In genomic region chr2:98457045-98457696, GRCh38 we compare ENCODE assay signal across 10 cellular contexts. TPM values are rescaled to one million over a fixed set of nuclear protein-coding genes. Genes with fewer than 3 reads are reported as not detected.
A peak's percentile ranks its signal among the peaks of the same experiment; 100 is the strongest.
DNase-seq lines count a peak whose midpoint lies in the region; ATAC-seq and TF ChIP-seq lines count a peak whose summit lies in the region.
"Had no signal": no experiment of that assay in that cellular context is flagged by ENCODE, and none has a peak within 500 bp of the region (broad histone marks: within the 10 kb centered on the region; RNA-seq: fewer than 3 reads in every experiment).

No MANE protein-coding gene starts in this region.

- H3K4me3 ChIP-seq in DND-41 (ENCODE audit: low read depth in 1 of 2, low read length in 2 of 2), result no peak overlapping the region
- H3K4me3 ChIP-seq in MM.1S (ENCODE audit: low read length), result no peak overlapping the region
- no peak overlapping the region for H3K4me3 ChIP-seq in choroid plexus epithelial cell (ENCODE audit: low read depth, low read length)
- H3K4me3 ChIP-seq: cardiac muscle cell had no signal

- H3K4me1 Mint-ChIP-seq in natural killer cell treated with Interleukin-12 subunit alpha and Interleukin-12 subunit beta and Interleukin-15 and Interleukin-18, amount 100 ng/mL, for 72 hours (ENCODE audit: low read depth in 2 of 2), result peaks cover 83 to 94% of the 10 kb centered on the region in 2 donors

- H3K36me3 ChIP-seq in DND-41 (ENCODE audit: insufficient read depth, low read length), result peaks cover 11% of the 10 kb centered on the region
- H3K36me3 ChIP-seq in MM.1S (replicated peaks; ENCODE audit: insufficient read depth, low read length), result peaks cover 3% of the 10 kb centered on the region; the same call in 1 of the 2 replicates
- H3K36me3 ChIP-seq: cardiac muscle cell had no signal

- no peak overlapping the region for H3K4me3 Mint-ChIP-seq in natural killer cell treated with Interleukin-12 subunit alpha and Interleukin-12 subunit beta and Interleukin-15 and Interleukin-18, amount 100 ng/mL, for 72 hours

- H3K27ac Mint-ChIP-seq in natural killer cell treated with Interleukin-12 subunit alpha and Interleukin-12 subunit beta and Interleukin-15 and Interleukin-18, amount 100 ng/mL, for 72 hours, result peak overlapping the region; percentile 97 to 98

- H3K4me1 ChIP-seq in DND-41 (ENCODE audit: insufficient read depth, low read length) (peaks cover 66% of the 10 kb centered on the region), MM.1S (ENCODE audit: low read length) (peaks cover 97% of the 10 kb centered on the region)

- no peaks in the 10 kb centered on the region for H3K9me2 ChIP-seq in MM.1S (replicated peaks; ENCODE audit: insufficient read depth, low read length)

- H4K20me1 ChIP-seq in DND-41 (ENCODE audit: insufficient read depth, low read length) (peaks cover 59% of the 10 kb centered on the region), MM.1S (ENCODE audit: insufficient read depth, low read length) (no peaks in the 10 kb centered on the region)

- H3K9ac ChIP-seq in DND-41 (ENCODE audit: low read depth, low read length) (no peak overlapping the region), MM.1S (ENCODE audit: low read length) (no peak overlapping the region; the same call in 1 of the 2 replicates)

- ATAC-seq in DND-41 (ENCODE audit: insufficient read depth, low read depth) (no peak), HG02885 (IDR thresholded peaks at IDR 0.05; ENCODE audit: poor library complexity, unreplicated experiment) (no peak), HG03565 (IDR thresholded peaks at IDR 0.05; ENCODE audit: unreplicated experiment) (no peak)
- ATAC-seq in natural killer cell treated with Interleukin-12 subunit alpha and Interleukin-12 subunit beta and Interleukin-15 and Interleukin-18, amount 100 ng/mL, for 72 hours, result no peak

- no peaks in the 10 kb centered on the region for H3K27me3 Mint-ChIP-seq in natural killer cell treated with Interleukin-12 subunit alpha and Interleukin-12 subunit beta and Interleukin-15 and Interleukin-18, amount 100 ng/mL, for 72 hours

- no peak overlapping the region for H2AFZ ChIP-seq in DND-41 (ENCODE audit: low read depth, low read length)
- H2AFZ ChIP-seq in MM.1S (ENCODE audit: low read length), result no peak overlapping the region

- peak overlapping the region; percentile 5; the same call in 1 of the 2 replicates for H3K27ac ChIP-seq in DND-41 (ENCODE audit: low read length)
- peak overlapping the region; percentile 99 for H3K27ac ChIP-seq in MM.1S (ENCODE audit: low read length)
- H3K27ac ChIP-seq: cardiac muscle cell had no signal

- peaks cover 94% of the 10 kb centered on the region for H3F3A ChIP-seq in MM.1S (ENCODE audit: insufficient read depth, low read length)

- H3K79me2 ChIP-seq in DND-41 (ENCODE audit: insufficient read depth, low read length) (peaks cover 99% of the 10 kb centered on the region), MM.1S (ENCODE audit: low read length) (peaks cover 98% of the 10 kb centered on the region)

- no peak for TF ChIP-seq CTCF in DND-41 (IDR thresholded peaks at IDR 0.05; ENCODE audit: borderline replicate concordance, extremely low read depth, low read length, poor library complexity, severe bottlenecking)
- no peak for TF ChIP-seq CTCF in MM.1S (IDR thresholded peaks at IDR 0.05; ENCODE audit: low read length)
- no peak for TF ChIP-seq CTCF in choroid plexus epithelial cell (conservative IDR thresholded peaks at IDR 0.05; ENCODE audit: low read depth, low read length)

- H3K9me3 ChIP-seq in DND-41 (ENCODE audit: insufficient read depth, low read length, severe bottlenecking), result no peaks in the 10 kb centered on the region
- no peaks in the 10 kb centered on the region for H3K9me3 ChIP-seq in MM.1S (replicated peaks; ENCODE audit: insufficient read depth, low read length)

- H3K9me3 Mint-ChIP-seq in natural killer cell treated with Interleukin-12 subunit alpha and Interleukin-12 subunit beta and Interleukin-15 and Interleukin-18, amount 100 ng/mL, for 72 hours, result no peaks in the 10 kb centered on the region

- DNase-seq in DND-41, result no peak
- no peak for DNase-seq in MM.1S
- DNase-seq in choroid plexus epithelial cell (ENCODE audit: low read depth), result peak; percentile 71
- DNase-seq in natural killer cell treated with Interleukin-12 subunit alpha and Interleukin-12 subunit beta and Interleukin-15 and Interleukin-18, amount 100 ng/mL, for 72 hours (ENCODE audit: low spot score), result no peak
- DNase-seq in NCI-H2107 treated with DMSO at 0.1 percent for 48 hours (lab: John Stamatoyannopoulos, UW; ENCODE audit: unreplicated experiment), result no peak
- DNase-seq in NCI-H1436 (lab: John Stamatoyannopoulos, UW), result no peak
- DNase-seq: stimulated activated CD4-positive, alpha-beta T cell treated with anti-CD3 and anti-CD28 coated beads, Interleukin-4, amount 100 ng/mL, for 4 hours had no signal

- no peak overlapping the region for H3K4me2 ChIP-seq in DND-41 (ENCODE audit: insufficient read depth, low read length)
- H3K4me2 ChIP-seq in MM.1S (ENCODE audit: low read depth, low read length), result 0 out of 2 replicates have a peak overlapping the region, but pooled peaks have one; percentile 0

- H3K36me3 Mint-ChIP-seq in natural killer cell treated with Interleukin-12 subunit alpha and Interleukin-12 subunit beta and Interleukin-15 and Interleukin-18, amount 100 ng/mL, for 72 hours, result no peaks in the 10 kb centered on the region

- H3K27me3 ChIP-seq in DND-41 (ENCODE audit: insufficient read depth, low read length, poor library complexity), result no peaks in the 10 kb centered on the region
- no peaks in the 10 kb centered on the region for H3K27me3 ChIP-seq in MM.1S (replicated peaks; ENCODE audit: insufficient read depth, low read length)
- H3K27me3 ChIP-seq: cardiac muscle cell had no signal

RNA-seq across cellular contexts. Expression of gene INPP4A, which starts 12.5 kb away (rescaled TPM):
- 100 to 1,000 TPM in 1 of 2 donors, 10 to 100 TPM in 1; 65.0 to 150 TPM for total RNA-seq in natural killer cell treated with Interleukin-12 subunit alpha and Interleukin-12 subunit beta and Interleukin-15 and Interleukin-18, amount 100 ng/mL, for 72 hours
